In the genomic region with DNA sequence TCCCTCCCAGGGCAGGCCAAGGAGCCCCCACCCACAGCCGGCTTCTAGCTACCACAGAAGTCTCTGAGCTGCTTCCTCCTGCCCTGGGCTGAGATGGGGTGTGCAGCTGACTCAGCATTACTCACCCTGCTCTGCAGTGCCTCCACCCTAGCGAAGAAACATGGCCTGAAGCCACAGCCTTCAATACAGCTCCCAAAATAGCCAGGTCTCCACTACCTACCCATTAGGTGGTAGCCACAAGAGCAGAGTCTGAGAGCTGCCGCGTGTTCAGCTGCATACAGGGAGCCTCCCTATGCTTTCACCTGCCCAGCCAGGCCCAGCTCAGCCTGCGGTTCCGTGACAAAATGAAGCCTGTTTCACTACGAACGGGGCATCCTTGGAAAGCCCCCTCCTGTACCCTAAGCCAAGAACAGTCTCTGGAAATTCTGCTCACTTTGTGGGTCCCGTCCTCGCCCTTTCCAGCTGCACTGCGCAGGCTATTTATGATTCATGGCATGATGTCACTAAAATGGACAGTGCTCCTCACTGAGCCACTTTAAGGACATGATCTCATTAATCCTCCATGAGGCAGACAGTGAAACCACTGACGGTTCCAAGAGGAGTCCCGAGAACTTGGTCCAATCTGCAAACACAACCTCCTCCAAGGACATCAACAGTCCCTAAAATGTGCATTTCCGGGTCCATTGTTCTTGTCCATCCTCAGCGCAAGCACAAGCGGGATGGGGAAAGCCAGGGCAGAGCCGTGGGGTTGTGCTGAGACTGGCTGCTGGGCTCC, we compare ENCODE assay signal across 8 cellular contexts. TPM values are rescaled to one million over a fixed set of nuclear protein-coding genes. Genes with fewer than 3 reads are reported as not detected.
DNase-seq lines count a peak whose midpoint lies in the region; ATAC-seq and TF ChIP-seq lines count a peak whose summit lies in the region.

No MANE protein-coding gene starts in this region.

- peaks cover 91% of the 10 kb centered on the region for H3K36me3 Mint-ChIP-seq in activated CD8-positive, alpha-beta T cell treated with anti-CD3 and anti-CD28 coated beads for 36 hours (ENCODE audit: low read depth)
- H3K36me3 Mint-ChIP-seq in stimulated activated naive B cell treated with anti-CD40 and anti-IgM and Interleukin-4, amounts not matched to agents 10 μg/mL and 1 μg/mL and 100 μg/mL, for 72 hours, result peaks cover 75 to 85% of the 10 kb centered on the region in 2 donors

- H3K4me1 Mint-ChIP-seq in activated CD8-positive, alpha-beta T cell treated with anti-CD3 and anti-CD28 coated beads for 36 hours (ENCODE audit: low read depth), result peaks cover 99% of the 10 kb centered on the region
- peaks cover 63 to 96% of the 10 kb centered on the region in 2 donors for H3K4me1 Mint-ChIP-seq in stimulated activated naive B cell treated with anti-CD40 and anti-IgM and Interleukin-4, amounts not matched to agents 10 μg/mL and 1 μg/mL and 100 μg/mL, for 72 hours

- peaks cover 62 to 99% of the 10 kb centered on the region in 2 donors for H3K36me3 ChIP-seq in duodenal mucosa (ENCODE audit: control insufficient read depth in 1 of 2, insufficient read depth in 2 of 2, low read length in 2 of 2)

- no peaks in the 10 kb centered on the region for H3K9me3 Mint-ChIP-seq in activated CD8-positive, alpha-beta T cell treated with anti-CD3 and anti-CD28 coated beads for 36 hours
- no peaks in the 10 kb centered on the region for H3K9me3 Mint-ChIP-seq in stimulated activated naive B cell treated with anti-CD40 and anti-IgM and Interleukin-4, amounts not matched to agents 10 μg/mL and 1 μg/mL and 100 μg/mL, for 72 hours

- H3K9me3 ChIP-seq in duodenal mucosa (ENCODE audit: control insufficient read depth in 1 of 2, low read length in 2 of 2), result no peaks in the 10 kb centered on the region

- H3K9ac ChIP-seq in duodenal mucosa (ENCODE audit: low read depth in 1 of 2, low read length in 2 of 2), result no peak overlapping the region

- peak overlapping the region; percentile 28 for H3K4me3 Mint-ChIP-seq in activated CD8-positive, alpha-beta T cell treated with anti-CD3 and anti-CD28 coated beads for 36 hours
- H3K4me3 Mint-ChIP-seq in stimulated activated naive B cell treated with anti-CD40 and anti-IgM and Interleukin-4, amounts not matched to agents 10 μg/mL and 1 μg/mL and 100 μg/mL, for 72 hours, result peak overlapping the region; percentile 22 to 62

- peaks cover 51 to 73% of the 10 kb centered on the region in 2 donors for H3K4me1 ChIP-seq in duodenal mucosa (ENCODE audit: control insufficient read depth in 1 of 2, insufficient read depth in 2 of 2, low read length in 2 of 2)

- no peak overlapping the region for H3K4me3 ChIP-seq in duodenal mucosa (ENCODE audit: low read depth in 1 of 2, low read length in 2 of 2)

- intact Hi-C loops in activated CD8-positive, alpha-beta T cell treated with anti-CD3 and anti-CD28 coated beads for 36 hours (cut with micrococcal nuclease), result no loop called here

- CTCF ChIA-PET in activated CD8-positive, alpha-beta T cell treated with anti-CD3 and anti-CD28 coated beads for 36 hours (lab: Charles Lee), result interaction anchor here (0.8 to 1.9 kb wide), 8 partner anchors 8 to 441 kb away, joined by 3 to 11 read pairs (median 3); a partner anchor contains a TSS

- peak; percentile 80 for DNase-seq in Ammon's horn (ENCODE audit: low spot score)
- peak in 73 of 76 experiments; percentile 13 to 85 (median 64) for DNase-seq in HUDEP-2 (lab: John Stamatoyannopoulos, UW; ENCODE audit: unreplicated experiment in 76 of 76)
- peak; percentile 95 for DNase-seq in activated CD8-positive, alpha-beta T cell treated with anti-CD3 and anti-CD28 coated beads for 36 hours
- peak; percentile 96 for DNase-seq in myocyte (ENCODE audit: low read depth)
- DNase-seq in stimulated activated naive B cell treated with anti-CD40 and anti-IgM and Interleukin-4, amounts not matched to agents 10 μg/mL and 1 μg/mL and 100 μg/mL, for 72 hours, result peak; percentile 71
- no peak for DNase-seq in NCI-H2081 treated with DMSO at 0.1 percent for 48 hours (lab: John Stamatoyannopoulos, UW)

- H3K27me3 Mint-ChIP-seq in activated CD8-positive, alpha-beta T cell treated with anti-CD3 and anti-CD28 coated beads for 36 hours, result no peaks in the 10 kb centered on the region
- H3K27me3 Mint-ChIP-seq in stimulated activated naive B cell treated with anti-CD40 and anti-IgM and Interleukin-4, amounts not matched to agents 10 μg/mL and 1 μg/mL and 100 μg/mL, for 72 hours, result no peaks in the 10 kb centered on the region

- peak overlapping the region; percentile 64 for H3K27ac ChIP-seq in duodenal mucosa (ENCODE audit: low read depth, low read length)

- POLR2A ChIA-PET in activated CD8-positive, alpha-beta T cell treated with anti-CD3 and anti-CD28 coated beads for 36 hours (lab: Charles Lee), result interaction anchor here (0.5 to 18.7 kb wide), 6 partner anchors 9 to 361 kb away, joined by 3 to 403 read pairs (median 4); a partner anchor contains a TSS

- peak; percentile 77 for ATAC-seq in GM21390 (IDR thresholded peaks at IDR 0.05; ENCODE audit: unreplicated experiment)
- ATAC-seq in activated CD8-positive, alpha-beta T cell treated with anti-CD3 and anti-CD28 coated beads for 36 hours, result peak; percentile 78
- peak; percentile 88 for ATAC-seq in stimulated activated naive B cell treated with anti-CD40 and anti-IgM and Interleukin-4, amounts not matched to agents 10 μg/mL and 1 μg/mL and 100 μg/mL, for 72 hours (replicated peaks)

- no peak for TF ChIP-seq CTCF in activated CD8-positive, alpha-beta T cell treated with anti-CD3 and anti-CD28 coated beads for 36 hours (IDR thresholded peaks at IDR 0.05)

- H3K27me3 ChIP-seq in duodenal mucosa (ENCODE audit: control insufficient read depth in 1 of 2, insufficient read depth in 2 of 2, low read length in 2 of 2), result no peaks in the 10 kb centered on the region

- peak overlapping the region; percentile 98 for H3K27ac Mint-ChIP-seq in activated CD8-positive, alpha-beta T cell treated with anti-CD3 and anti-CD28 coated beads for 36 hours
- H3K27ac Mint-ChIP-seq in stimulated activated naive B cell treated with anti-CD40 and anti-IgM and Interleukin-4, amounts not matched to agents 10 μg/mL and 1 μg/mL and 100 μg/mL, for 72 hours, result peak overlapping the region; percentile 91

RNA-seq across cellular contexts. Expression of a gene that starts 20.2 kb away (rescaled TPM):
- total RNA-seq in activated CD8-positive, alpha-beta T cell treated with anti-CD3 and anti-CD28 coated beads for 36 hours, result 100 to 1,000 TPM; 390 to 393 TPM
- total RNA-seq in myocyte, result 128 and 156 TPM in 2 replicates
- 239 TPM for polyA plus RNA-seq in myocyte (2012)
